1 cellular context compared by ENCODE assay signal in the genomic region with DNA sequence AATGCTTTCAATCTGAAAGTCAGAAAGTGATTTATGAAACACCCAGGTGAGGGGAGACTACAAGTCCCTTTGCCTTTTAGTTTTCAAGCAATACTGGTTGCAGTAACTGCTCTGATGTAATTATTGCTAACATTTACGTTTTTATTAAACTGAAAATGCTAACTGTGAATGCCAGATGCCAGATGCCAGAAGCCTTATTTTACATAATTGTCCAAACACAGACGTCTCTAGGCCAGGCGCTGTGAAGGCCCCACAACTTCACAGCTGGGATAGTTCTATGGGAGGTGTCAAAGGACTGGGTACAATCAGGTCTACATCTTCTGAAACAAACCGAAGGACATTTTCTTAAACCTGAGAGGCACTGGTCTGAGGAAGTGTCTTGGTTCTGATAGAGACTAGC.
TF ChIP-seq lines count a peak whose summit lies in the region.

No MANE protein-coding gene starts in this region.

TF ChIP-seq in GM12878, 131 proteins besides CTCF, POLR2A, EP300 and RAD21:
- no peak for TF ChIP-seq RCOR1 (conservative IDR thresholded peaks at IDR 0.05; ENCODE audit: low read depth, low read length)
- no peak for TF ChIP-seq YBX1 (IDR thresholded peaks at IDR 0.05)
- no peak for TF ChIP-seq FOXK2 (IDR thresholded peaks at IDR 0.05)
- no peak for TF ChIP-seq IRF4 (IDR thresholded peaks at IDR 0.05; ENCODE audit: low read depth, low read length)
- TF ChIP-seq CBFB (IDR thresholded peaks at IDR 0.05; ENCODE audit: low read depth), result no peak
